8 cellular contexts compared by ENCODE assay signal in the genomic region with DNA sequence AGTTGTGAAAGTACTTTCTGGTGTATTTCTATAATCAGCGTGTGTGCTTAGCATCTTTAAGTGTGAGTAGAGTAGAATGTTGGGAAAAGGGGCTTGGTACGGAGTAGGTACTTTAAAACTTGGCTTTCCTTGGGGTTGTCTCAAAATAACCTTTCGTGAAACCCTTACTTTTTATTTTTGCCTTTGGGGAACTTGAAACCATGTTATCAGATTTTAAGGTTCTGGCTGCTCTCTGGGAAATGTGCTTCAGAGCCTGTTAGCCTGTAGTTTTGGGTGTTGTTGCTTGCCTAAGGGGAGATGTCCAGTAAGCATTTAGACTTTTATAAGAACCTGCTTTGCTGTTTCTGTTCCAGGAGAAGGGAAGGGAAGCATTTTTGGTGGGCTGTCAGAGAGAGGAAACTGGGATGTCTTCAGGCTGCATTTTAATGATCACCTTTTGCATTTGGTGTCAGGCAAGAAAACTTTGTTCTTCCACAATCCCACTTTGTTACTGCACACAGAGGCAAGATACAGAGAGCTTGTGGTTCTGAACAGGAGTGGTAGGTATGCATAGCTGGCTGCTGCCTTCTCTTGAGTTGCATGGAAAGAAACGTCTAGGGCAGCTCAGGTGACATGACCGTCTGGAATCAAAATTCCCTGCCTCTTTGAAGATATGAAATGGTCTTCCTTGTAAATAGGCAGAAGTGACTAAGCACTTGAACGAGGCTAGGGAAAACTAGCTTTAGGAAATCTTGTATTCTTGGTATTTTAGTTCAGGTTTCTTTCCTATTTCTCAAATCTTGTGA. TPM values are rescaled to one million over a fixed set of nuclear protein-coding genes. Genes with fewer than 3 reads are reported as not detected.
DNase-seq lines count a peak whose midpoint lies in the region; ATAC-seq and TF ChIP-seq lines count a peak whose summit lies in the region.

No MANE protein-coding gene starts in this region.

- no peaks in the 10 kb centered on the region for H3K36me3 ChIP-seq in CD8-positive, alpha-beta memory T cell (ENCODE audit: insufficient read depth, low read length)

- ATAC-seq in natural killer cell (no peak), HG03565 (IDR thresholded peaks at IDR 0.05; ENCODE audit: unreplicated experiment) (no peak), GM21723 (IDR thresholded peaks at IDR 0.05; ENCODE audit: unreplicated experiment) (no peak), GM18519 (IDR thresholded peaks at IDR 0.05; ENCODE audit: low FRiP score, unreplicated experiment) (no peak)

- CTCF ChIA-PET in CD8-positive, alpha-beta memory T cell (lab: Charles Lee), result interaction anchor here (1.1 kb wide), 1 partner anchor 86 kb away, joined by 3 read pairs; no protein-coding TSS in a partner anchor

- TF ChIP-seq CTCF in cardiac fibroblast (IDR thresholded peaks at IDR 0.05; ENCODE audit: low read depth, low read length) (no peak), natural killer cell (IDR thresholded peaks at IDR 0.05) (no peak)

- H3K9me3 Mint-ChIP-seq in CD8-positive, alpha-beta memory T cell, result no peaks in the 10 kb centered on the region
- no peaks in the 10 kb centered on the region for H3K9me3 Mint-ChIP-seq in natural killer cell

- H3K36me3 Mint-ChIP-seq in CD8-positive, alpha-beta memory T cell, result peaks cover 0 to 19% (median 7%) of the 10 kb centered on the region in 3 donors
- H3K36me3 Mint-ChIP-seq in natural killer cell, result no peaks in the 10 kb centered on the region

- no peaks in the 10 kb centered on the region for H3K27me3 ChIP-seq in CD8-positive, alpha-beta memory T cell (ENCODE audit: insufficient read depth, low read length, poor library complexity, severe bottlenecking)

- peak overlapping the region; percentile 57 to 93 (median 74) for H3K27ac Mint-ChIP-seq in CD8-positive, alpha-beta memory T cell
- peak overlapping the region; percentile 81 to 87 for H3K27ac Mint-ChIP-seq in natural killer cell

- H3K9me3 ChIP-seq in CD8-positive, alpha-beta memory T cell (ENCODE audit: low read length), result no peaks in the 10 kb centered on the region

- peak overlapping the region; percentile 7 for H3K27ac ChIP-seq in CD8-positive, alpha-beta memory T cell (ENCODE audit: low read depth, low read length)

- H3K4me3 ChIP-seq in CD8-positive, alpha-beta memory T cell (ENCODE audit: low read length), result peak overlapping the region; percentile 83
- peak overlapping the region; percentile 14 to 70 for H3K4me3 ChIP-seq in cardiac fibroblast (replicated peaks in 1 of 2; ENCODE audit: low read depth in 2 of 2, low read length in 2 of 2)

- H3K4me3 Mint-ChIP-seq in CD8-positive, alpha-beta memory T cell, result peak overlapping the region; percentile 76 to 97 (median 92)
- H3K4me3 Mint-ChIP-seq in natural killer cell, result peak overlapping the region; percentile 93

- POLR2A ChIA-PET in CD8-positive, alpha-beta memory T cell (lab: Charles Lee), result interaction anchor here (0.6 to 0.9 kb wide), 2 partner anchors 33 to 148 kb away, joined by 3 to 5 read pairs; no protein-coding TSS in a partner anchor

- intact Hi-C loops in natural killer cell (cut with micrococcal nuclease), result loop anchor here (5.0 kb wide), 1 partner anchor 46 kb away; no protein-coding TSS in a partner anchor

- peaks cover 38 to 59% (median 53%) of the 10 kb centered on the region in 3 donors for H3K4me1 Mint-ChIP-seq in CD8-positive, alpha-beta memory T cell
- peaks cover 40% of the 10 kb centered on the region in 2 donors for H3K4me1 Mint-ChIP-seq in natural killer cell

- peaks cover 0 to 6% of the 10 kb centered on the region in 2 donors for H3K27me3 Mint-ChIP-seq in CD8-positive, alpha-beta memory T cell
- no peaks in the 10 kb centered on the region for H3K27me3 Mint-ChIP-seq in natural killer cell (ENCODE audit: low read depth in 2 of 2)

- no peak for DNase-seq in CD8-positive, alpha-beta memory T cell
- DNase-seq in M059J (ENCODE audit: low read depth) (peak; percentile 28), cardiac fibroblast (ENCODE audit: low read depth in 2 of 2) (peak; percentile 12 to 13), natural killer cell (no peak), NCI-H226 (no peak)

- H3K4me1 ChIP-seq in CD8-positive, alpha-beta memory T cell (ENCODE audit: insufficient read depth, low read length), result peaks cover 38% of the 10 kb centered on the region

RNA-seq across cellular contexts. Expression of gene RABEP1, which starts 1.6 kb away (rescaled TPM):
- 10 to 100 TPM; 60.9 to 64.0 TPM for total RNA-seq in CD8-positive, alpha-beta memory T cell
- 44.4 TPM for polyA plus RNA-seq in CD8-positive, alpha-beta memory T cell
- total RNA-seq in M059J (2014; rRNA removed; shearing (Covaris generic)), result 31.7 and 35.0 TPM in 2 replicates
- total RNA-seq in natural killer cell, result 10 to 100 TPM; 44.1 to 64.0 (median 44.2) TPM

RNA-seq across cellular contexts. Expression of gene SCIMP, which starts 49.1 kb away (rescaled TPM):
- total RNA-seq in CD8-positive, alpha-beta memory T cell, result under 1 TPM; 0.22 TPM
- polyA plus RNA-seq in CD8-positive, alpha-beta memory T cell, result 0.81 TPM
- total RNA-seq in M059J (2014; rRNA removed; shearing (Covaris generic)), result not detected in 2 replicates
- total RNA-seq in natural killer cell, result 1 to 10 TPM; 3.9 to 10.0 (median 8.0) TPM

Comparison
In these comparisons a context has a peak if more than half of its experiments do, and no peak if none do; other contexts are left out.
1. DNase-seq: peak in M059J (single experiment) and cardiac fibroblast (2 of 2); none in CD8-positive, alpha-beta memory T cell (0 of 5), natural killer cell (single experiment) and NCI-H226 (single experiment).